11 cellular contexts compared by ENCODE assay signal in genomic region chr15:60115579-60116415, GRCh38.
DNase-seq lines count a peak whose midpoint lies in the region; ATAC-seq, FAIRE-seq and TF ChIP-seq lines count a peak whose summit lies in the region.
"Had no signal": no experiment of that assay in that cellular context is flagged by ENCODE, and none has a peak within 500 bp of the region (broad histone marks: within the 10 kb centered on the region; RNA-seq: fewer than 3 reads in every experiment).

No MANE protein-coding gene starts in this region.

- TF ChIP-seq CTCF in AG09309 (IDR thresholded peaks at IDR 0.05; ENCODE audit: control insufficient read depth, insufficient read depth, low read depth, low read length, missing control alignments), result no peak

- no peak for TF ChIP-seq POLR2A in GM12892 (IDR thresholded peaks at IDR 0.05; ENCODE audit: low read depth, low read length)

- no peaks in the 10 kb centered on the region for H3K36me3 ChIP-seq in SJSA1

- H3K27ac ChIP-seq in SJSA1, result peak overlapping the region; percentile 70

- peak; percentile 24 for FAIRE-seq in GM12892 (lab: Jason Lieb, UNC)
- FAIRE-seq: GM18507, small intestine had no signal

- ATAC-seq in GM18502 (IDR thresholded peaks at IDR 0.05; ENCODE audit: poor library complexity, unreplicated experiment), result no peak
- ATAC-seq in GM21786 (IDR thresholded peaks at IDR 0.05; ENCODE audit: unreplicated experiment), result no peak
- ATAC-seq: effector memory CD8-positive, alpha-beta T cell had no signal

- H3K9me3 ChIP-seq in SJSA1 (replicated peaks), result 0 out of 2 replicates have a peak, but pooled peaks cover 2% of the 10 kb centered on the region

- no peaks in the 10 kb centered on the region for H3K27me3 ChIP-seq in SJSA1 (replicated peaks)

- H3K4me3 ChIP-seq in AG09309 (ENCODE audit: control insufficient read depth, low read depth, low read length) (no peak overlapping the region), SJSA1 (no peak overlapping the region)

- peaks cover 38% of the 10 kb centered on the region for H3K4me1 ChIP-seq in SJSA1 (replicated peaks)

- DNase-seq in AG09309 (ENCODE audit: low read depth) (peak; percentile 33), GM12892 (ENCODE audit: insufficient read length) (no peak), SJSA1 (ENCODE audit: low read depth in 1 of 2, low spot score in 2 of 2) (peak in 1 of 2 experiments; percentile 48), fibroblast of peridontal ligament (ENCODE audit: extremely low read depth) (peak; percentile 45), D341Med (ENCODE audit: low spot score) (no peak), NCI-H128 (lab: John Stamatoyannopoulos, UW; ENCODE audit: unreplicated experiment) (no peak)
- DNase-seq: effector memory CD8-positive, alpha-beta T cell; small intestine had no signal

Comparison
In these comparisons a context has a peak if more than half of its experiments do, and no peak if none do; other contexts are left out.
1. DNase-seq: peak in AG09309 (single experiment) and fibroblast of peridontal ligament (single experiment); none in GM12892 (single experiment), D341Med (single experiment) and NCI-H128 (single experiment).